Comparison of ENCODE assay signal across 8 cellular contexts in the genomic region with DNA sequence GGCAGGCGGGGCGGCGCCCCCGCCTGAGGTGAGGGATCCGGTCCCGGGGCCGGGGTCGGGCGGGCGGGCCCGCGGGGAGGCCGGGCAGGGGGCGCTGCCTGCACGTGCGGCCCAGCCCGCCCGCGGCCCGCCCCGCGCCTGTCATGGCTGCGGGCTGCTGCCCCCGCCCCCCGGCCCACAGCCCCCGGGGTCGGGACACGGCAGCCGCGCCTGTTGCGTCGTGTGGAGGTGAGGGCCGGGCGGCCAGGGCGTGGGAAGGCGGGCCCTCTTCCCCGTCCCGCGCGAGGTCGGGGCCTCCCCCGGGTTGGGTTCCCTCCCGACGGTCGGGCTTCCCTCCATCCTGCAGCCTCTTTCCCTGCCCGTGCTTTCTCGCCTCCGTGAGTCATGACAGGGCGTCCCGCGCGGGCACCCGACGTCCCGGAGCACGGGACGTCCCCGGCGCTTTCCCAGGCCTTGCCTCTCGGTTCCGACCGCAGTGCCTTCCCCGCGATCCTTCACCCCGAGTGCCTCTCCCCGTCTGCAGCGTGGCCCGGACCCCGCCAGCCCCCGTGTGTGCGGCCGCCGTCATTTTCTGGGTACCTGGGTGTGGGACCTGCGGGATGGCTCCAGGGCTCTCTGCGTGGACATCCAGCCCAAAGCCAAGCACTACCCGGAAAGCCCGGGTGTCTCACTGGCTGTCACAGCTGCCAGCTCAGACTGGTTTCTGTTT.
DNase-seq lines count a peak whose midpoint lies in the region; FAIRE-seq and TF ChIP-seq lines count a peak whose summit lies in the region.

No MANE protein-coding gene starts in this region.

- no peaks in the 10 kb centered on the region for H3K9me3 ChIP-seq in keratinocyte (ENCODE audit: control insufficient read depth, low read depth, low read length)

- H3K4me3 ChIP-seq in cardiac fibroblast (replicated peaks in 1 of 2; ENCODE audit: low read depth in 2 of 2, low read length in 2 of 2) (peak overlapping the region; percentile 83 to 85), keratinocyte (ENCODE audit: control insufficient read depth in 2 of 3, extremely low read depth in 1 of 3, insufficient read depth in 2 of 3, low read depth in 1 of 3, low read length in 3 of 3) (peak overlapping the region; percentile 65 to 87 (median 72))

- TF ChIP-seq CTCF in 22Rv1 (IDR thresholded peaks at IDR 0.05): no peak
- TF ChIP-seq CTCF in cardiac fibroblast (IDR thresholded peaks at IDR 0.05; ENCODE audit: low read depth, low read length): no peak
- no peak for TF ChIP-seq CTCF in keratinocyte (optimal IDR thresholded peaks at IDR 0.05 in 1 of 3, IDR thresholded peaks at IDR 0.05 in 1 of 3, conservative IDR thresholded peaks at IDR 0.05 in 1 of 3; ENCODE audit: extremely low read depth in 1 of 3, insufficient read depth in 2 of 3, low read length in 3 of 3)

- peaks cover 9% of the 10 kb centered on the region for H3K4me1 ChIP-seq in keratinocyte (ENCODE audit: control insufficient read depth, extremely low read depth, insufficient read depth, low read length)

- no peaks in the 10 kb centered on the region for H3K27me3 ChIP-seq in keratinocyte (ENCODE audit: control insufficient read depth, extremely low read depth, insufficient read depth, low read length)

- peaks cover 31% of the 10 kb centered on the region for H3K79me2 ChIP-seq in keratinocyte (ENCODE audit: control insufficient read depth, insufficient read depth, low read length)

- H3K4me2 ChIP-seq in keratinocyte (ENCODE audit: control insufficient read depth, extremely low read depth, insufficient read depth, low read depth, low read length): peak overlapping the region; percentile 74

- peak; percentile 35 for DNase-seq in GM18507 (ENCODE audit: extremely low spot score, insufficient read length, low read depth)
- DNase-seq in HTR-8/SVneo (ENCODE audit: insufficient read length, low spot score): peak; percentile 35
- DNase-seq in activated CD4-positive, CD25-positive, alpha-beta regulatory T cell treated with anti-CD3 and anti-CD28 coated beads, Interleukin-2, amount 50 U/mL, for 16 hours (ENCODE audit: low read depth, low spot score): peak; percentile 21
- peak; percentile 39 to 58 for DNase-seq in cardiac fibroblast (ENCODE audit: low read depth in 2 of 2)
- no peak for DNase-seq in keratinocyte (ENCODE audit: low read depth, low spot score)
- DNase-seq in stimulated activated CD4-positive, alpha-beta T cell treated with anti-CD3 and anti-CD28 coated beads, Interleukin-12 subunit alpha, Interleukin-12 subunit beta, amount 100 ng/mL, for 4 hours: peak; percentile 60
- no peak for DNase-seq in DMS79 treated with DMSO at 0.1 percent for 48 hours (lab: John Stamatoyannopoulos, UW)

- no peaks in the 10 kb centered on the region for H3K36me3 ChIP-seq in keratinocyte (ENCODE audit: control insufficient read depth in 2 of 2, extremely low read depth in 1 of 2, insufficient read depth in 2 of 2, low read length in 2 of 2)

- peak overlapping the region; percentile 86 for H3K9ac ChIP-seq in keratinocyte (ENCODE audit: control insufficient read depth, extremely low read depth, insufficient read depth, low read length)

- FAIRE-seq in GM18507 (lab: Jason Lieb, UNC) (peak; percentile 33), HTR-8/SVneo (lab: Jason Lieb, UNC) (peak; percentile 28), keratinocyte (lab: Jason Lieb, UNC) (no peak)

- dilution Hi-C loops in keratinocyte (cut with MboI; ENCODE audit: extremely low pct_ligation_motif_present, low sequenced_read_pairs): no loop called here

- H4K20me1 ChIP-seq in keratinocyte (ENCODE audit: control insufficient read depth, extremely low read depth, insufficient read depth, low read length): no peaks in the 10 kb centered on the region

- peak overlapping the region; percentile 87 for H3K27ac ChIP-seq in 22Rv1
- H3K27ac ChIP-seq in keratinocyte (ENCODE audit: control insufficient read depth, insufficient read depth, low read length): peak overlapping the region; percentile 76

- peak overlapping the region; percentile 58 for H2AFZ ChIP-seq in keratinocyte (ENCODE audit: control insufficient read depth, low read length)

- no peaks in the 10 kb centered on the region for H3K9me1 ChIP-seq in keratinocyte (ENCODE audit: control insufficient read depth, extremely low read depth, insufficient read depth, low read length)

Comparison
In these comparisons a context has a peak if more than half of its experiments do, and no peak if none do; other contexts are left out.
1. DNase-seq: peak in GM18507 (single experiment), HTR-8/SVneo (single experiment), activated CD4-positive, CD25-positive, alpha-beta regulatory T cell treated with anti-CD3 and anti-CD28 coated beads, Interleukin-2, amount 50 U/mL, for 16 hours (single experiment), cardiac fibroblast (2 of 2) and stimulated activated CD4-positive, alpha-beta T cell treated with anti-CD3 and anti-CD28 coated beads, Interleukin-12 subunit alpha, Interleukin-12 subunit beta, amount 100 ng/mL, for 4 hours (single experiment); none in keratinocyte (single experiment) and DMS79 treated with DMSO at 0.1 percent for 48 hours (single experiment).